In the genomic region with DNA sequence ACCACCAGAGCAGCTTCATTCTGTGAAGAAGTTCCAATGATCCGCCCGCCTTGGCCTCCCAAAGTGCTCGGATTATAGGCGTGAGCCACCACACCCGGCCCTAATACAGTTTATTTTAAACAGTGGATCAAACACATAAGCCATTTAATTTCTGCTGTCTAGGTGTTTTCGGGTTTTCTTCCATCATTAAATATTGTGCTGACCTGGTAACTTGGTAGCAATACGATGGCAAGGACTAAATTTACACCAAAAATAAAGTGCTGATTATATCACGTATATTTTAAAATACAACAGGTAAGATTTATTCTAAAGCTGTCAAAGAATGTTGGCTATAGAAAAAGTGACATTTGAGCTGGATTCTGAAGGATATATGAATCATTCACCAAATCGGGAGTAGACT, we compare ENCODE assay signal across 8 cellular contexts. TPM values are rescaled to one million over a fixed set of nuclear protein-coding genes. Genes with fewer than 3 reads are reported as not detected.
DNase-seq lines count a peak whose midpoint lies in the region; ATAC-seq, FAIRE-seq and TF ChIP-seq lines count a peak whose summit lies in the region.
"Had no signal": no experiment of that assay in that cellular context is flagged by ENCODE, and none has a peak within 500 bp of the region (broad histone marks: within the 10 kb centered on the region; RNA-seq: fewer than 3 reads in every experiment).

No MANE protein-coding gene starts in this region.

- H3K9ac ChIP-seq in HCT116 (ENCODE audit: low read length) = peak overlapping the region; percentile 99

- peak overlapping the region; percentile 95 for H3K4me3 Mint-ChIP-seq in WTC11

- TF ChIP-seq RAD21 in HCT116 (IDR thresholded peaks at IDR 0.05; ENCODE audit: low read depth) = no peak

- ATAC-seq in HCT116 = no peak
- no peak for ATAC-seq in WTC11
- no peak for ATAC-seq in right cardiac atrium

- H4K20me1 ChIP-seq in HCT116 (ENCODE audit: insufficient read depth) = no peaks in the 10 kb centered on the region

- TF ChIP-seq CTCF in HCT116 (IDR thresholded peaks at IDR 0.05 in 2 of 3, conservative IDR thresholded peaks at IDR 0.05 in 1 of 3; ENCODE audit: borderline replicate concordance in 1 of 3, insufficient read depth in 1 of 3, low read depth in 2 of 3, low read length in 2 of 3) (no peak), WTC11 (IDR thresholded peaks at IDR 0.05) (no peak)

- H3K27ac ChIP-seq in HCT116 (ENCODE audit: low read depth, low read length) (no peak overlapping the region), right cardiac atrium (ENCODE audit: low read length) (no peak overlapping the region), small intestine (ENCODE audit: low read depth in 1 of 2, low read length in 1 of 2) (no peak overlapping the region)

- TF ChIP-seq POLR2A in HCT116 (IDR thresholded peaks at IDR 0.05; ENCODE audit: borderline replicate concordance, extremely low read depth, insufficient read depth, insufficient read length) = no peak

- no peaks in the 10 kb centered on the region for H3K36me3 ChIP-seq in HCT116 (ENCODE audit: control insufficient read depth in 1 of 2, insufficient read depth in 2 of 2, low read length in 2 of 2)
- no peaks in the 10 kb centered on the region for H3K36me3 ChIP-seq in small intestine (ENCODE audit: control insufficient read depth in 2 of 2, insufficient read depth in 2 of 2, low read length in 2 of 2)

- 80% methylated on average over 9 of the region's 9 CpGs for WGBS in right cardiac atrium
- WGBS in small intestine, 3 donors = 51 to 73% (median 68%) methylated on average over 9 of the region's 9 CpGs

- no peaks in the 10 kb centered on the region for H3K27me3 Mint-ChIP-seq in WTC11 (ENCODE audit: low read depth)

- H3K4me1 Mint-ChIP-seq in WTC11 = peaks cover 25% of the 10 kb centered on the region; the same call in 1 of the 2 replicates

- DNase-seq in HCT116 (ENCODE audit: low read depth, low spot score) (no peak), WTC11 (ENCODE audit: low spot score) (no peak), right cardiac atrium (no peak), small intestine (no peak), NCI-H2196 (lab: John Stamatoyannopoulos, UW; ENCODE audit: unreplicated experiment) (no peak), NOMO-1 treated with dmso at 0.1 percent for 144 hours (lab: John Stamatoyannopoulos, UW; ENCODE audit: unreplicated experiment) (no peak), iPS-NIHi11 (ENCODE audit: low spot score) (no peak)
- DNase-seq: posterior cingulate gyrus had no signal

- FAIRE-seq in small intestine (lab: Jason Lieb, UNC) = no peak

- CTCF ChIA-PET in HCT116 (lab: Charles Lee) = no interaction called here
- CTCF ChIA-PET in WTC11 (lab: Charles Lee) = no interaction called here

- H3K4me1 ChIP-seq in HCT116 (ENCODE audit: control insufficient read depth in 1 of 2, insufficient read depth in 2 of 2, low read length in 2 of 2) (peaks cover 7 to 10% of the 10 kb centered on the region in 2 experiments; a peak in 3 of 4 replicates), right cardiac atrium (ENCODE audit: control insufficient read depth, insufficient read depth, low read length) (peaks cover 3% of the 10 kb centered on the region), small intestine (ENCODE audit: control insufficient read depth in 2 of 2, insufficient read depth in 1 of 2, low read depth in 1 of 2, low read length in 1 of 2) (peaks cover 6% of the 10 kb centered on the region in 2 donors)

- BruUV-seq in HCT116 (replicated peaks; lab: Mats Ljungman, UMichigan) = no TSS peak

- H3K27me3 ChIP-seq in HCT116 (ENCODE audit: insufficient read depth, low read length) (no peaks in the 10 kb centered on the region), right cardiac atrium (ENCODE audit: control insufficient read depth, insufficient read depth) (no peaks in the 10 kb centered on the region), small intestine (ENCODE audit: control insufficient read depth in 2 of 2, insufficient read depth in 2 of 2, low read length in 2 of 2) (no peaks in the 10 kb centered on the region)

- intact Hi-C loops in HCT116 (cut with micrococcal nuclease) (loop anchor here (10.0 kb wide), 1 partner anchor 211 kb away; the partner anchor contains the start of gene RB1), right cardiac atrium (cut with DNase I) (loop anchor here in 2 of 4 donors (10.0 kb wide), 1 partner anchor 141 kb away; the partner anchor contains the start of gene ITM2B (in 2 of the 2))

- peak overlapping the region; percentile 74; the same call in 1 of the 2 replicates for H3K27ac Mint-ChIP-seq in WTC11

- peaks cover 63% of the 10 kb centered on the region for H3K79me2 ChIP-seq in HCT116 (ENCODE audit: insufficient read depth, low read length)

- peak overlapping the region; percentile 88 for H3K4me2 ChIP-seq in HCT116 (ENCODE audit: low read length)

- no peaks in the 10 kb centered on the region for H3K9me2 ChIP-seq in HCT116 (ENCODE audit: insufficient read depth)

- H3K4me3 ChIP-seq in HCT116 (replicated peaks in 1 of 2; ENCODE audit: low read depth in 1 of 2, low read length in 2 of 2) (peak overlapping the region; percentile 89 to 98), right cardiac atrium (ENCODE audit: low read length) (peak overlapping the region; percentile 97), small intestine (ENCODE audit: low read depth in 1 of 2, low read length in 2 of 2) (peak overlapping the region; percentile 69 to 95)

- POLR2A ChIA-PET in HCT116 (lab: Charles Lee) (no interaction called here), WTC11 (lab: Charles Lee) (interaction anchor here (2.0 kb wide), 1 partner anchor 56 kb away, joined by 7 read pairs; the partner anchor contains the start of gene NUDT15)

- H3K9me3 ChIP-seq in HCT116 (ENCODE audit: control insufficient read depth in 1 of 2, insufficient read depth in 1 of 2, low read depth in 1 of 2, low read length in 2 of 2) = no peaks in the 10 kb centered on the region
- H3K9me3 ChIP-seq in right cardiac atrium (ENCODE audit: control insufficient read depth, low read length) = no peaks in the 10 kb centered on the region
- H3K9me3 ChIP-seq in small intestine (ENCODE audit: control insufficient read depth, low read depth) = no peaks in the 10 kb centered on the region

- RAD21 ChIA-PET in HCT116 (lab: Charles Lee; ENCODE audit: low non-redundant PET in 1 of 2, low total read pairs in 2 of 2, uncharacterized antibody in 2 of 2, unreplicated experiment in 2 of 2) = no interaction called here

- H3K36me3 Mint-ChIP-seq in WTC11 = 0 out of 2 replicates have a peak, but pooled peaks cover 3% of the 10 kb centered on the region

- H2AFZ ChIP-seq in HCT116 (ENCODE audit: low read depth, low read length, poor library complexity, severe bottlenecking) = no peak overlapping the region

- H3K9me3 Mint-ChIP-seq in WTC11 = peaks cover 9% of the 10 kb centered on the region

TF ChIP-seq in HCT116, 20 proteins besides CTCF, POLR2A, EP300 and RAD21 (continues in another document):
- TF ChIP-seq ZNF274 (IDR thresholded peaks at IDR 0.05; ENCODE audit: low read depth, low read length) (no peak), CBX3 (IDR thresholded peaks at IDR 0.05; ENCODE audit: low read depth) (no peak), SRF (IDR thresholded peaks at IDR 0.05; ENCODE audit: low read depth) (no peak), FOSL1 (IDR thresholded peaks at IDR 0.05; ENCODE audit: low read depth) (no peak), ZBTB33 (IDR thresholded peaks at IDR 0.05; ENCODE audit: extremely low read depth, insufficient replicate concordance, low read length) (no peak)

TF ChIP-seq in WTC11, 78 proteins besides CTCF, POLR2A, EP300 and RAD21:
- TF ChIP-seq NR3C1 (CRISPR knock-in tag; conservative IDR thresholded peaks at IDR 0.05; ENCODE audit: low read depth) = no peak

RNA-seq across cellular contexts. Expression of gene MED4, which starts 1.3 kb away (rescaled TPM):
- total RNA-seq in HCT116 (2021; ENCODE audit: unreplicated experiment) = 46.9 TPM
- polyA plus RNA-seq in HCT116 (2012) = 35.5 and 36.6 TPM in 2 replicates
- total RNA-seq in WTC11 (2021) = 36.9 to 48.1 TPM (median 43.2 TPM) in 3 replicates
- total RNA-seq in right cardiac atrium = 10 to 100 TPM; 40.2 to 50.0 (median 49.2) TPM
- polyA plus RNA-seq in right cardiac atrium = 56.2 TPM
- polyA plus RNA-seq in small intestine = 10 to 100 TPM; 64.1 to 69.4 (median 69.1) TPM

RNA-seq across cellular contexts. Expression of gene NUDT15, which starts 56.1 kb away (rescaled TPM):
- total RNA-seq in HCT116 (2021; ENCODE audit: unreplicated experiment) (38.6 TPM), WTC11 (2021) (42.8 to 48.8 TPM (median 45.6 TPM) in 3 replicates), right cardiac atrium (10 to 100 TPM in 1 of 4 donors, 1 to 10 TPM in 3; 8.0 to 10.6 (median 9.1) TPM)
- 12.1 and 19.1 TPM in 2 replicates for polyA plus RNA-seq in HCT116 (2012)
- polyA plus RNA-seq in right cardiac atrium (13.6 TPM), small intestine (10 to 100 TPM; 13.2 to 33.9 (median 27.7) TPM)
